9 cellular contexts compared by ENCODE assay signal in the genomic region with DNA sequence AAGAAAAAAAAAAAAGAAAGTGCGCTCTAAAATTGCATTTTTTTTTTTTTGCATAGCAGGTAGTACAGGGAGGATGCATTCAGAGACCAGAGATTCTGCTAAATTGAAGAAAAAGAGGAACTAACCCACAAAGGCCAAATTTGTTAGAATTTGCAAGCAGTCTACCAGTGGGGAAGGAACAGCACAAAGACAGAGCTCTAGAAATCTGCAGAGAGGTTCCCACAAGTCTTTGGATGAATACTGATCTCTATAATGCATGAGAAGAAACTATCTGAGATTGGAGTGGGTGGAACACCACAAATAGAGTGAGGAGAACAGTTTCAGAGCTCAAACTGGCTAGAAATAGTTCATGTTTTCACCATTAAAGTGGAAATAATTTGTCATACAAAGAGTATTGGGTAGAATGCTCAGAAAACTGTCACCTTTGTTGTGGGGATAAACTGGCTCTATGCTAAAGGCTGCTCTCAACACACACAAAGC.
A peak's percentile ranks its signal among the peaks of the same experiment; 100 is the strongest.
DNase-seq lines count a peak whose midpoint lies in the region; ATAC-seq and TF ChIP-seq lines count a peak whose summit lies in the region.
"Had no signal": no experiment of that assay in that cellular context is flagged by ENCODE, and none has a peak within 500 bp of the region (broad histone marks: within the 10 kb centered on the region; RNA-seq: fewer than 3 reads in every experiment).

No MANE protein-coding gene starts in this region.

- H3K9me3 Mint-ChIP-seq in naive B cell (no peaks in the 10 kb centered on the region), HFFc6 (no peaks in the 10 kb centered on the region)

- H3K4me3 Mint-ChIP-seq in naive B cell (no peak overlapping the region), HFFc6 (no peak overlapping the region)

- H3K27me3 Mint-ChIP-seq in naive B cell (no peaks in the 10 kb centered on the region), HFFc6 (ENCODE audit: insufficient read depth) (peaks cover 1% of the 10 kb centered on the region)

- peak; percentile 11 for DNase-seq in naive B cell
- no peak for DNase-seq in HFFc6
- DNase-seq in activated effector memory CD4-positive, alpha-beta T cell treated with Interleukin-2 at 50 U/mL for 16 hours, result no peak
- no peak for DNase-seq in activated gamma-delta T cell treated with Interleukin-2 at 50 U/mL for 16 hours
- DNase-seq: colonic mucosa, NCI-H1105 treated with DMSO at 0.1 percent for 48 hours had no signal

- H3K27ac Mint-ChIP-seq in naive B cell (no peak overlapping the region), HFFc6 (no peak overlapping the region)

- H3K4me1 Mint-ChIP-seq in naive B cell (peaks cover 0 to 4% (median 3%) of the 10 kb centered on the region in 3 donors), HFFc6 (ENCODE audit: low read depth) (peaks cover 14% of the 10 kb centered on the region)

- no peak for TF ChIP-seq CTCF in HFFc6 (IDR thresholded peaks at IDR 0.05)

- H3K36me3 Mint-ChIP-seq in naive B cell, result no peaks in the 10 kb centered on the region
- H3K36me3 Mint-ChIP-seq in HFFc6 (ENCODE audit: low read depth), result no peaks in the 10 kb centered on the region

- ATAC-seq in GM19023 (IDR thresholded peaks at IDR 0.05; ENCODE audit: unreplicated experiment) (peak; percentile 78), GM21737 (IDR thresholded peaks at IDR 0.05; ENCODE audit: unreplicated experiment) (peak; percentile 93), HG03521 (IDR thresholded peaks at IDR 0.05; ENCODE audit: unreplicated experiment) (peak; percentile 90), naive B cell (ENCODE audit: low read depth in 2 of 2) (peak; percentile 75 to 89)
